8 cellular contexts compared by ENCODE assay signal in the genomic region with DNA sequence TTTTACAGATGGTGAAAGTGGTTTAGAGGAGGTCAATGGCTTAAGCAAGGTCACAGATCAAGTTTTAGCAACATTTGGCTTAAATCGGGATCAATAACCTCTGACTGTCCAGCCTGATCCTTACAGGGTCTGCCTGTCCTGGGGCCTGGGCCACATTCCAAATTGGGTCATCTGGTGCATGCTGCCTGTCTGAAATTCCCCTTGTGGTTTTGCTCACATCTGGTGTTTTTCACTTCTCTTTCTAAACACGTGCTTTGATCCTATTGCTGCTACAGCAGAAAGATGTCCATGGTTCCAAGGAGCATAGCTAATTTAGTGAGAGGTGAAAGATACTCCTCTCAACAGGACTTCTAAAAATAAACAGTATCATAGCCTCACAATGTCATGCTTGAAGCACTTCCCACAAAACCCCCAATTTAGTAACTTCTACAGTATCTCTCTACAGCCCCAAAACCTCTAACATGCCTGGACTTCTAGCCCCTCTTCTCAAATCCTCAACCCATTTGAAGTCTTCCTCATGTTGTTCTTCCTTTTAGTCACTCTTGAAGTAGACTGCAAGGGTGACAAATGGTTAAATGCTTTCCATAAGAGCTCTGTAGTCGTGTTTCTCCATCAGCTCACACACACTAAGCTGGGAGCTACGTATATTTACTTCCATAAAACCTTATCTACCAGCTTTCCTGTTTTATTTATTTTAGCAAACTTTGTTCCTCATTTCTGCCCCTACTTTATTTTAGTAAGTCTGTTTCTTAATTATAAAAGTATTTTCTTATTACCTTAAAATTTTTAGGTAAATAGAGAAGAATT. TPM values are rescaled to one million over a fixed set of nuclear protein-coding genes. Genes with fewer than 3 reads are reported as not detected.
DNase-seq lines count a peak whose midpoint lies in the region; ATAC-seq, FAIRE-seq and TF ChIP-seq lines count a peak whose summit lies in the region.
"Not testable (repeated sequence)": the region's sequence is repeated elsewhere in the genome, so short reads cannot be mapped to it uniquely, and the experiment has no call there.

No MANE protein-coding gene starts in this region.

- peak overlapping the region; percentile 38 for H3K9ac ChIP-seq in mesenchymal stem cell (ENCODE audit: low read length)

- 10% methylated on average over 2 of the region's 4 CpGs for WGBS in mesenchymal stem cell
- WGBS in suprapubic skin, result 48% methylated on average over 2 of the region's 4 CpGs

- not testable (repeated sequence) for DNase-seq in GM12892 (ENCODE audit: insufficient read length)
- DNase-seq in fibroblast of mammary gland (ENCODE audit: low read depth) (peak; percentile 57), mesenchymal stem cell (peak; percentile 68), suprapubic skin (ENCODE audit: low spot score in 2 of 2) (peak; percentile 62 to 77)

- not testable (repeated sequence) for H3K4ac ChIP-seq in mesenchymal stem cell (ENCODE audit: low read depth in 1 of 2, low read length in 2 of 2)

- H3K79me1 ChIP-seq in mesenchymal stem cell (replicated peaks; ENCODE audit: low read length, poor library complexity, severe bottlenecking), result not testable (repeated sequence)

- H3K9me3 ChIP-seq in mesenchymal stem cell (ENCODE audit: control insufficient read depth, low read length); suprapubic skin: not testable (repeated sequence)

- H3K27ac ChIP-seq in mesenchymal stem cell (ENCODE audit: low read length, poor library complexity, severe bottlenecking), result peak overlapping the region; percentile 5
- not testable (repeated sequence) for H3K27ac ChIP-seq in suprapubic skin

- not testable (repeated sequence) for TF ChIP-seq POLR2A in GM12892 (IDR thresholded peaks at IDR 0.05; ENCODE audit: low read depth, low read length); suprapubic skin (IDR thresholded peaks at IDR 0.05)

- not testable (repeated sequence) for H4K8ac ChIP-seq in mesenchymal stem cell (ENCODE audit: low read length)

- not testable (repeated sequence) for H2AK5ac ChIP-seq in mesenchymal stem cell (ENCODE audit: low read length, severe bottlenecking)

- FAIRE-seq in GM12892 (lab: Jason Lieb, UNC), result peak; percentile 97

- not testable (repeated sequence) for H3K14ac ChIP-seq in mesenchymal stem cell (ENCODE audit: low read length in 2 of 2)

- not testable (repeated sequence) for H2BK120ac ChIP-seq in mesenchymal stem cell (ENCODE audit: low read depth, low read length)

- not testable (repeated sequence) for H3K27me3 ChIP-seq in mesenchymal stem cell (ENCODE audit: control insufficient read depth in 1 of 2, insufficient read depth in 1 of 2, low read length in 2 of 2); suprapubic skin

- ATAC-seq in GM19463 (IDR thresholded peaks at IDR 0.05; ENCODE audit: unreplicated experiment) (peak; percentile 80), HG02852 (IDR thresholded peaks at IDR 0.05; ENCODE audit: unreplicated experiment) (peak; percentile 71), HG03565 (IDR thresholded peaks at IDR 0.05; ENCODE audit: unreplicated experiment) (peak; percentile 46), SK-N-SH treated with all-trans-retinoic acid at 6 μM for 48 hours (peak; percentile 87)

- not testable (repeated sequence) for TF ChIP-seq CTCF in fibroblast of mammary gland (conservative IDR thresholded peaks at IDR 0.05; ENCODE audit: control insufficient read depth, insufficient read depth, low read depth, low read length); suprapubic skin (IDR thresholded peaks at IDR 0.05)

- not testable (repeated sequence) for H3K23ac ChIP-seq in mesenchymal stem cell (ENCODE audit: low read length in 2 of 2)

- not testable (repeated sequence) for H2BK12ac ChIP-seq in mesenchymal stem cell (ENCODE audit: low read length in 2 of 2)

- not testable (repeated sequence) for H2BK5ac ChIP-seq in mesenchymal stem cell (ENCODE audit: low read depth, low read length, poor library complexity, severe bottlenecking)

- not testable (repeated sequence) for H3K36me3 ChIP-seq in mesenchymal stem cell (ENCODE audit: control insufficient read depth in 1 of 2, insufficient read depth in 2 of 2, low read depth in 1 of 2, low read length in 2 of 2); suprapubic skin

- not testable (repeated sequence) for H3K4me1 ChIP-seq in mesenchymal stem cell (ENCODE audit: control insufficient read depth, insufficient read depth, low read depth, low read length); suprapubic skin

- not testable (repeated sequence) for H3K18ac ChIP-seq in mesenchymal stem cell (ENCODE audit: low read depth in 1 of 2, low read length in 2 of 2)

- not testable (repeated sequence) for H3K4me3 ChIP-seq in fibroblast of mammary gland (ENCODE audit: control insufficient read depth, low read depth, low read length); mesenchymal stem cell (ENCODE audit: insufficient read depth in 1 of 2, low read depth in 1 of 2, low read length in 2 of 2); suprapubic skin

- not testable (repeated sequence) for H2AFZ ChIP-seq in mesenchymal stem cell (ENCODE audit: low read depth, low read length)

- not testable (repeated sequence) for H3K4me2 ChIP-seq in mesenchymal stem cell (ENCODE audit: low read length, poor library complexity, severe bottlenecking)

- not testable (repeated sequence) for TF ChIP-seq EP300 in suprapubic skin (IDR thresholded peaks at IDR 0.05)

- not testable (repeated sequence) for H4K91ac ChIP-seq in mesenchymal stem cell (ENCODE audit: low read length)

- not testable (repeated sequence) for H2BK15ac ChIP-seq in mesenchymal stem cell (ENCODE audit: low read depth, poor library complexity, severe bottlenecking)

RNA-seq across cellular contexts. Expression of gene NOTCH2, which starts 48.1 kb away (rescaled TPM):
- 7.8 TPM for polyA plus RNA-seq in GM12892 (2012; ENCODE audit: missing spikeins)
- polyA plus RNA-seq in mesenchymal stem cell (2013, experiment 1 of 2), result 28.0 TPM
- polyA plus RNA-seq in mesenchymal stem cell (2013, experiment 2 of 2), result 27.2 TPM
- 100 to 1,000 TPM; 120 to 167 (median 154) TPM for total RNA-seq in suprapubic skin

RNA-seq across cellular contexts. Expression of gene SEC22B, which starts 58.7 kb away (rescaled TPM):
- 22.1 TPM for polyA plus RNA-seq in GM12892 (2012; ENCODE audit: missing spikeins)
- 43.4 TPM for polyA plus RNA-seq in mesenchymal stem cell (2013, experiment 1 of 2)
- polyA plus RNA-seq in mesenchymal stem cell (2013, experiment 2 of 2), result 46.0 TPM
- total RNA-seq in suprapubic skin, result 10 to 100 TPM; 10.1 to 18.2 (median 15.9) TPM
